8 cellular contexts compared by ENCODE assay signal in the genomic region with DNA sequence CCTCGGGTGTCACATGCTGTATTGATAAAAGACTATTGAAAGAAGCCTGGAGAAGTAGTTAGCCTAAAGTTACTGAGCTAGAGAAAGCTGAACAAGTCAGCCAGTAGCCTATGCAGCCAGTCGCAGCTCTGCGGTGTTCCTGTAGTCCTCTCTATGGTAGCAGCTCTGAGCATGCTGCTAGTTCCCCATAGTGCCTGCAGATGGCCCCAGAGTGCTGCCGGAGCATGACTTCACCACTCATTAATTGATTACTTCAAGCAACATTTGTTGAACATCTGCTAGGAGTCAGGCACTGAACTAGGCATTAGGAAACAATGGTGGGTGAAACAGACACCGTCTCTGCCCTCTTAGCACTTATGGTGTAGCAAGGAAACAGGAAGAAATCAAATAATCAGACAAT.
A peak's percentile ranks its signal among the peaks of the same experiment; 100 is the strongest.
DNase-seq lines count a peak whose midpoint lies in the region; ATAC-seq, FAIRE-seq and TF ChIP-seq lines count a peak whose summit lies in the region.

No MANE protein-coding gene starts in this region.

- 17 to 21% methylated on average over 5 of the region's 5 CpGs for WGBS in pancreas, 2 donors

- TF ChIP-seq CTCF in bronchial epithelial cell (IDR thresholded peaks at IDR 0.05; ENCODE audit: insufficient read depth, low read length, severe bottlenecking) (peak; percentile 92), pancreas (IDR thresholded peaks at IDR 0.05) (peak; percentile 29 to 58 (median 40))

- no peak overlapping the region for H3K4me3 ChIP-seq in bronchial epithelial cell (ENCODE audit: low read depth, low read length)
- H3K4me3 ChIP-seq in pancreas: no peak overlapping the region

- H3K36me3 ChIP-seq in bronchial epithelial cell (ENCODE audit: control insufficient read depth, insufficient read depth, low read length): no peaks in the 10 kb centered on the region
- no peaks in the 10 kb centered on the region for H3K36me3 ChIP-seq in pancreas

- H3K4me1 ChIP-seq in pancreas: no peaks in the 10 kb centered on the region

- intact Hi-C loops in pancreas (cut with DNase I): no loop called here

- DNase-seq in D341Med (ENCODE audit: low spot score) (peak; percentile 32), NCI-H1436 (lab: John Stamatoyannopoulos, UW) (peak; percentile 45), bronchial epithelial cell (ENCODE audit: low read depth) (peak; percentile 57), pancreas (peak; percentile 20 to 74 (median 56))
- DNase-seq in effector CD8-positive, alpha-beta T cell (lab: John Stamatoyannopoulos, UW): no peak

- no peak overlapping the region for H3K27ac ChIP-seq in pancreas

- H3K9me3 ChIP-seq in pancreas: no peaks in the 10 kb centered on the region

- H3K27me3 ChIP-seq in bronchial epithelial cell (ENCODE audit: control insufficient read depth, insufficient read depth, low read length) (no peaks in the 10 kb centered on the region), pancreas (peaks cover 0 to 6% (median 0%) of the 10 kb centered on the region in 4 donors)

- ATAC-seq in GM19397 (IDR thresholded peaks at IDR 0.05; ENCODE audit: unreplicated experiment): peak; percentile 56
- ATAC-seq in pancreas: peak; percentile 80 to 94 (median 89)
- ATAC-seq in GM21723 (IDR thresholded peaks at IDR 0.05; ENCODE audit: unreplicated experiment): no peak
- no peak for ATAC-seq in HG02571 (IDR thresholded peaks at IDR 0.05; ENCODE audit: unreplicated experiment)

- no peak for FAIRE-seq in bronchial epithelial cell (lab: Jason Lieb, UNC)
- FAIRE-seq in pancreas (lab: Jason Lieb, UNC): no peak

Comparison
In these comparisons a context has a peak if more than half of its experiments do, and no peak if none do; other contexts are left out.
1. ATAC-seq: peak in GM19397 (single experiment) and pancreas (4 of 4); none in GM21723 (single experiment) and HG02571 (single experiment).